In genomic region chr20:20391766-20392165, GRCh38 we compare ENCODE assay signal across 24 cellular contexts. TPM values are rescaled to one million over a fixed set of nuclear protein-coding genes. Genes with fewer than 3 reads are reported as not detected.
DNase-seq lines count a peak whose midpoint lies in the region; ATAC-seq, FAIRE-seq and TF ChIP-seq lines count a peak whose summit lies in the region.
"Had no signal": no experiment of that assay in that cellular context is flagged by ENCODE, and none has a peak within 500 bp of the region (broad histone marks: within the 10 kb centered on the region; RNA-seq: fewer than 3 reads in every experiment).

No MANE protein-coding gene starts in this region.

- no TSS peak for BruUV-seq in Caco-2 (replicated peaks; lab: Mats Ljungman, UMichigan)

- CTCF ChIA-PET in Caco-2 (lab: Charles Lee), result no interaction called here

- H3K27me3 ChIP-seq in Caco-2 (replicated peaks; ENCODE audit: control insufficient read depth, insufficient read depth, low read length) (no peaks in the 10 kb centered on the region), WERI-Rb-1 (ENCODE audit: insufficient read depth, low read depth, severe bottlenecking) (no peaks in the 10 kb centered on the region), small intestine (ENCODE audit: control insufficient read depth in 2 of 2, insufficient read depth in 2 of 2, low read length in 2 of 2) (no peaks in the 10 kb centered on the region)
- H3K27me3 ChIP-seq: BLaER1 had no signal

- no peak overlapping the region for H3K4me3 Mint-ChIP-seq in Caco-2 (ENCODE audit: unreplicated experiment)
- no peak overlapping the region for H3K4me3 Mint-ChIP-seq in mesothelial cell of epicardium
- H3K4me3 Mint-ChIP-seq: CD14-positive monocyte; CD8-positive, alpha-beta T cell; GM23338 had no signal

- no peaks in the 10 kb centered on the region for H3K9me3 Mint-ChIP-seq in Caco-2 (ENCODE audit: unreplicated experiment)
- no peaks in the 10 kb centered on the region for H3K9me3 Mint-ChIP-seq in mesothelial cell of epicardium
- H3K9me3 Mint-ChIP-seq: CD14-positive monocyte; CD8-positive, alpha-beta T cell; GM23338 had no signal

- H3K27ac Mint-ChIP-seq in Caco-2 (ENCODE audit: unreplicated experiment) (peak overlapping the region; percentile 39), mesothelial cell of epicardium (peak overlapping the region; percentile 6)
- H3K27ac Mint-ChIP-seq: CD8-positive, alpha-beta T cell; GM23338 had no signal

- no peaks in the 10 kb centered on the region for H3K36me3 Mint-ChIP-seq in Caco-2 (ENCODE audit: insufficient read depth, unreplicated experiment)
- peaks cover 8% of the 10 kb centered on the region for H3K36me3 Mint-ChIP-seq in mesothelial cell of epicardium

- H3K9me3 ChIP-seq in Caco-2, result no peaks in the 10 kb centered on the region
- no peaks in the 10 kb centered on the region for H3K9me3 ChIP-seq in WERI-Rb-1 (ENCODE audit: severe bottlenecking)
- no peaks in the 10 kb centered on the region for H3K9me3 ChIP-seq in small intestine (ENCODE audit: control insufficient read depth, low read depth)
- H3K9me3 ChIP-seq: BLaER1 had no signal

- TF ChIP-seq CTCF in Caco-2 (IDR thresholded peaks at IDR 0.05; ENCODE audit: insufficient read depth in 1 of 2, low read depth in 1 of 2, low read length in 1 of 2, severe bottlenecking in 1 of 2, unreplicated experiment in 1 of 2) (no peak), WERI-Rb-1 (IDR thresholded peaks at IDR 0.05; ENCODE audit: low read depth, low read length) (no peak), mesothelial cell of epicardium (IDR thresholded peaks at IDR 0.05; ENCODE audit: unreplicated experiment) (no peak)

- POLR2A ChIA-PET in Caco-2 (lab: Charles Lee), result no interaction called here

- intact Hi-C loops in Caco-2 (cut with micrococcal nuclease; ENCODE audit: unreplicated experiment), result no loop called here

- WGBS in small intestine, 3 donors, result 63 to 85% (median 68%) methylated on average over 13 of the region's 13 CpGs

- DNase-seq in Caco-2 (no peak), WERI-Rb-1 (peak; percentile 19), mesothelial cell of epicardium (ENCODE audit: low spot score in 2 of 2, unreplicated experiment in 2 of 2) (no peak), small intestine (peak; percentile 76), NCI-H187 (lab: John Stamatoyannopoulos, UW) (no peak)
- DNase-seq: 8988T; CD8-positive, alpha-beta T cell; DMS 273 treated with DMSO at 0.1 percent for 48 hours; DMS53; DND-41; EL; KG1 had no signal

- FAIRE-seq in small intestine (lab: Jason Lieb, UNC), result no peak
- FAIRE-seq: GM12878, H54, HepG2 had no signal

- H3K27ac ChIP-seq in WERI-Rb-1 (no peak overlapping the region), small intestine (ENCODE audit: low read depth in 1 of 2, low read length in 1 of 2) (no peak overlapping the region)
- H3K27ac ChIP-seq: BLaER1 had no signal

- no peaks in the 10 kb centered on the region for H3K4me1 Mint-ChIP-seq in Caco-2 (ENCODE audit: low read depth, unreplicated experiment)
- no peaks in the 10 kb centered on the region for H3K4me1 Mint-ChIP-seq in mesothelial cell of epicardium

- ATAC-seq in HG03442 (IDR thresholded peaks at IDR 0.05; ENCODE audit: unreplicated experiment), result no peak
- no peak for ATAC-seq in GM21447 (IDR thresholded peaks at IDR 0.05; ENCODE audit: unreplicated experiment)
- ATAC-seq in HG02970 (IDR thresholded peaks at IDR 0.05; ENCODE audit: low FRiP score, unreplicated experiment), result no peak
- ATAC-seq: CD8-positive, alpha-beta T cell; GM12878; GM23338; HepG2 had no signal

- no peak overlapping the region for H3K4me3 ChIP-seq in Caco-2 (ENCODE audit: low read depth, low read length)
- no peak overlapping the region for H3K4me3 ChIP-seq in WERI-Rb-1 (ENCODE audit: low read depth, low read length)
- H3K4me3 ChIP-seq in small intestine (ENCODE audit: low read depth in 1 of 2, low read length in 2 of 2), result no peak overlapping the region
- H3K4me3 ChIP-seq: BLaER1, GM12878, GM23338 had no signal

- no peaks in the 10 kb centered on the region; the same call in 1 of the 2 replicates for H3K36me3 ChIP-seq in Caco-2 (ENCODE audit: control insufficient read depth, insufficient read depth, low read length)
- H3K36me3 ChIP-seq in WERI-Rb-1, result no peaks in the 10 kb centered on the region
- peaks cover 0 to 6% of the 10 kb centered on the region in 2 donors for H3K36me3 ChIP-seq in small intestine (ENCODE audit: control insufficient read depth in 2 of 2, insufficient read depth in 2 of 2, low read length in 2 of 2)

- H3K4me1 ChIP-seq in Caco-2 (no peaks in the 10 kb centered on the region), small intestine (ENCODE audit: control insufficient read depth in 2 of 2, insufficient read depth in 1 of 2, low read depth in 1 of 2, low read length in 1 of 2) (no peaks in the 10 kb centered on the region)

- H3K27me3 Mint-ChIP-seq in Caco-2 (ENCODE audit: insufficient read depth, unreplicated experiment), result no peaks in the 10 kb centered on the region
- peaks cover 2% of the 10 kb centered on the region for H3K27me3 Mint-ChIP-seq in mesothelial cell of epicardium (ENCODE audit: low read depth)

RNA-seq across cellular contexts. Expression of gene INSM1, which starts 23.9 kb away (rescaled TPM):
- not detected in 2 replicates for total RNA-seq in Caco-2 (2022)
- not detected in 3 replicates for total RNA-seq in mesothelial cell of epicardium
- 1 to 10 TPM; 1.3 to 2.8 (median 2.2) TPM for polyA plus RNA-seq in small intestine
- total RNA-seq: A673; CD8-positive, alpha-beta T cell; G401; HepG2 had no signal
- polyA plus RNA-seq: AG04450, CD14-positive monocyte, HepG2 had no signal

Comparison
In these comparisons a context has a peak if more than half of its experiments do, and no peak if none do; other contexts are left out.
1. DNase-seq: peak in WERI-Rb-1 (single experiment) and small intestine (single experiment); none in Caco-2 (0 of 2), mesothelial cell of epicardium (0 of 2) and NCI-H187 (0 of 2).